In the genomic region with DNA sequence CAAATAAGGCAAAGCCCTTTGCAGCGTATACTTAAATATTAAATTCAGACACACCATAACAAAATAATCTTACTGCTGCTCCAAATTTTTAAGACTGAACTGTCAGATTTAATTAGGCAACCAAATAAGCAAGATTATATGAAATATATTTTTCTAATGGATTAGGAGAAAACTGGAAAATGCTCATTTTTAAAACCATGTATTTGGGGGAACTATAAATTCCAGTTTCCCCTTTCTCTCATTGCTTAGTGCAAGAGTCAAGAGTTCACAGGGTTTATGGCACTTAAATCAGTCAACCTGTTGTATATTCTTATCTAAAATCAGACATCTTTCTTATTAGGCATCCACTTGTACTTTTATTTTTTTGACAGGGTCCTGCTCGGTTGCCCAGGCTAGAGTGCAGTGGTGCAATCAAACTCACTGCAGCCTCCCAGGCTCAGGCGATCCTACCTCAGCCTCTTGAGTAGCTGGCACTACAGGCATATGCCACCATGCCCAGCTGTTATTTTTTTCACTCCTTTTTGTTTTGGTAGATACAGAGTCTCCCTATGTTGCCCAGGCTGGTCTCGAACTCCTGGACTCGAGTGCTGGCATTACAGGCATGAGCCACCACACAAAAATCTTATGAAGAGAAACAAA, we compare ENCODE assay signal across 10 cellular contexts. TPM values are rescaled to one million over a fixed set of nuclear protein-coding genes. Genes with fewer than 3 reads are reported as not detected.
A peak's percentile ranks its signal among the peaks of the same experiment; 100 is the strongest.
DNase-seq lines count a peak whose midpoint lies in the region; ATAC-seq and TF ChIP-seq lines count a peak whose summit lies in the region.
"Had no signal": no experiment of that assay in that cellular context is flagged by ENCODE, and none has a peak within 500 bp of the region (broad histone marks: within the 10 kb centered on the region; RNA-seq: fewer than 3 reads in every experiment).

No MANE protein-coding gene starts in this region.

- TF ChIP-seq CTCF in Peyer's patch (IDR thresholded peaks at IDR 0.05) (no peak), adrenal gland (IDR thresholded peaks at IDR 0.05) (no peak)

- H3K36me3 ChIP-seq in Peyer's patch (no peaks in the 10 kb centered on the region), thymus (ENCODE audit: control insufficient read depth, insufficient read depth) (no peaks in the 10 kb centered on the region), adrenal gland (replicated peaks in 1 of 2) (no peaks in the 10 kb centered on the region)
- H3K36me3 ChIP-seq in effector memory CD4-positive, alpha-beta T cell (ENCODE audit: control insufficient read depth, insufficient read depth, low read length) = no peaks in the 10 kb centered on the region

- TF ChIP-seq POLR2A in Peyer's patch (IDR thresholded peaks at IDR 0.05) (no peak), adrenal gland (IDR thresholded peaks at IDR 0.05) (no peak)

- peaks cover 56% of the 10 kb centered on the region for H3K4me1 Mint-ChIP-seq in activated T-cell treated with anti-CD3 and anti-CD28 coated beads, Interleukin-2, amount 50 U/mL, for 72 hours (ENCODE audit: low read depth)

- H3K27ac ChIP-seq in Peyer's patch (peak overlapping the region; percentile 98 to 100 (median 100)), thymus (ENCODE audit: low read depth) (peak overlapping the region; percentile 92), adrenal gland (peak overlapping the region in 1 of 5 donors; percentile 100)
- H3K27ac ChIP-seq in effector memory CD4-positive, alpha-beta T cell (ENCODE audit: insufficient read depth, low read length, poor library complexity, severe bottlenecking) = peak overlapping the region; percentile 93

- ATAC-seq in activated T-cell treated with anti-CD3 and anti-CD28 coated beads, Interleukin-2, amount 50 U/mL, for 72 hours (replicated peaks in 1 of 2) = no peak

- H3K9me3 Mint-ChIP-seq in activated T-cell treated with anti-CD3 and anti-CD28 coated beads, Interleukin-2, amount 50 U/mL, for 72 hours = peaks cover 0 to 2% of the 10 kb centered on the region in 2 donors

- H3K27me3 Mint-ChIP-seq in activated T-cell treated with anti-CD3 and anti-CD28 coated beads, Interleukin-2, amount 50 U/mL, for 72 hours (ENCODE audit: low read depth) = no peaks in the 10 kb centered on the region

- no peak for DNase-seq in activated T-cell treated with anti-CD3 and anti-CD28 coated beads, Interleukin-2, amount 50 U/mL, for 72 hours
- no peak for DNase-seq in activated T-cell treated with anti-CD3 and anti-CD28 coated beads, Interleukin-2, amount 50 U/mL, for 1 hour
- DNase-seq in Peyer's patch (no peak), adrenal gland (no peak), pons (ENCODE audit: low spot score) (no peak), NCI-H1930 (lab: John Stamatoyannopoulos, UW) (no peak)
- DNase-seq in effector memory CD4-positive, alpha-beta T cell = no peak
- DNase-seq: activated CD8-positive, alpha-beta memory T cell treated with anti-CD3 and anti-CD28 coated beads for 24 hours had no signal

- intact Hi-C loops in adrenal gland (cut with DNase I) = no loop called here

- peaks cover 0 to 19% (median 7%) of the 10 kb centered on the region in 4 donors for H3K4me1 ChIP-seq in Peyer's patch
- H3K4me1 ChIP-seq in effector memory CD4-positive, alpha-beta T cell (ENCODE audit: control insufficient read depth, insufficient read depth, low read length, poor library complexity, severe bottlenecking) = peaks cover 23% of the 10 kb centered on the region
- peaks cover 21% of the 10 kb centered on the region for H3K4me1 ChIP-seq in thymus (ENCODE audit: control insufficient read depth, insufficient read depth, low read length)
- peaks cover 4 to 30% of the 10 kb centered on the region in 2 donors for H3K4me1 ChIP-seq in adrenal gland (replicated peaks in 1 of 2)

- no peaks in the 10 kb centered on the region for H3K27me3 ChIP-seq in Peyer's patch
- no peaks in the 10 kb centered on the region for H3K27me3 ChIP-seq in effector memory CD4-positive, alpha-beta T cell (replicated peaks; ENCODE audit: control insufficient read depth, insufficient read depth, low read length, poor library complexity, severe bottlenecking)
- H3K27me3 ChIP-seq in thymus (ENCODE audit: control insufficient read depth, insufficient read depth) = no peaks in the 10 kb centered on the region
- no peaks in the 10 kb centered on the region for H3K27me3 ChIP-seq in adrenal gland

- H3K4me3 Mint-ChIP-seq in activated T-cell treated with anti-CD3 and anti-CD28 coated beads, Interleukin-2, amount 50 U/mL, for 72 hours = peak overlapping the region; percentile 66 to 84

- H3K4me3 ChIP-seq in Peyer's patch (no peak overlapping the region), thymus (ENCODE audit: low read length) (no peak overlapping the region), adrenal gland (no peak overlapping the region)
- peak overlapping the region; percentile 14 for H3K4me3 ChIP-seq in effector memory CD4-positive, alpha-beta T cell (ENCODE audit: insufficient read depth, low read depth, low read length, poor library complexity, severe bottlenecking)
- H3K4me3 ChIP-seq: lung had no signal

- WGBS in thymus = 63% methylated on average over 5 of the region's 5 CpGs
- WGBS in adrenal gland, 4 donors = 77 to 79% (median 77%) methylated on average over 5 of the region's 5 CpGs

- no peaks in the 10 kb centered on the region for H3K9me3 ChIP-seq in Peyer's patch
- H3K9me3 ChIP-seq in effector memory CD4-positive, alpha-beta T cell (ENCODE audit: control insufficient read depth, low read length) = no peaks in the 10 kb centered on the region
- no peaks in the 10 kb centered on the region for H3K9me3 ChIP-seq in thymus (ENCODE audit: control insufficient read depth)
- H3K9me3 ChIP-seq in adrenal gland (replicated peaks in 1 of 3) = no peaks in the 10 kb centered on the region

- peak overlapping the region; percentile 96 for H3K27ac Mint-ChIP-seq in activated T-cell treated with anti-CD3 and anti-CD28 coated beads, Interleukin-2, amount 50 U/mL, for 72 hours

- peaks cover 6 to 9% of the 10 kb centered on the region in 2 donors for H3K36me3 Mint-ChIP-seq in activated T-cell treated with anti-CD3 and anti-CD28 coated beads, Interleukin-2, amount 50 U/mL, for 72 hours (ENCODE audit: insufficient read depth in 2 of 2)

RNA-seq across cellular contexts. Expression of a gene that starts 2.1 kb away (rescaled TPM):
- 100 to 1,000 TPM in 1 of 2 donors, 10 to 100 TPM in 1; 73.5 to 130 TPM for total RNA-seq in activated T-cell treated with anti-CD3 and anti-CD28 coated beads, Interleukin-2, amount 50 U/mL, for 72 hours
- total RNA-seq in Peyer's patch = 100 to 1,000 TPM in 3 of 4 donors, 10 to 100 TPM in 1; 97.6 to 328 (median 141) TPM
- polyA plus RNA-seq in thymus = 22.3 TPM
- 10 to 100 TPM; 27.1 to 81.2 (median 67.5) TPM for total RNA-seq in adrenal gland
- 10 to 100 TPM; 23.2 to 34.3 (median 32.1) TPM for polyA plus RNA-seq in adrenal gland
